Comparison of ENCODE assay signal across 1 cellular context in genomic region chr11:117327567-117328413, GRCh38.
TF ChIP-seq lines count a peak whose summit lies in the region.

TSS of gene CEP164 (plus strand) at chr11:117327854. CDS start at chr11:117338587, 10,733 bp downstream.

TF ChIP-seq in K562, 482 proteins besides CTCF, POLR2A, EP300 and RAD21 (continued from another document and continues in another):
- TF ChIP-seq HINFP (tag; conservative IDR thresholded peaks at IDR 0.05; ENCODE audit: low read depth) = no peak
- TF ChIP-seq ZFPM2 (CRISPR knock-in tag; IDR thresholded peaks at IDR 0.05) = no peak
- TF ChIP-seq ADNP (tag; IDR thresholded peaks at IDR 0.05) = peak; percentile 89; the same call in 1 of the 2 replicates
- peak; percentile 50; the same call in 1 of the 2 replicates for TF ChIP-seq ZBTB17 (CRISPR knock-in tag; IDR thresholded peaks at IDR 0.05)
- no peak for TF ChIP-seq MAFK (IDR thresholded peaks at IDR 0.05; ENCODE audit: low read length)
- no peak for TF ChIP-seq ZNF23 (CRISPR knock-in tag; IDR thresholded peaks at IDR 0.05)
- 0 out of 2 replicates have a peak, but pooled peaks have one; percentile 42 for TF ChIP-seq ATF6 (CRISPR knock-in tag; IDR thresholded peaks at IDR 0.05)
- no peak for TF ChIP-seq BACH1 (tag; IDR thresholded peaks at IDR 0.05)
- TF ChIP-seq ZFP36 (IDR thresholded peaks at IDR 0.05; ENCODE audit: low read depth, low read length, partially characterized antibody) = no peak
- peak; percentile 47 for TF ChIP-seq TAF1 (IDR thresholded peaks at IDR 0.05; ENCODE audit: control insufficient read depth, extremely low read depth, insufficient read depth, low read length, severe bottlenecking)
- peak; percentile 96 for TF ChIP-seq RFX1 (IDR thresholded peaks at IDR 0.05)
- TF ChIP-seq NUFIP1 (IDR thresholded peaks at IDR 0.05; ENCODE audit: partially characterized antibody) = no peak
- peak; percentile 72 for TF ChIP-seq POLR2B (IDR thresholded peaks at IDR 0.05; ENCODE audit: low read depth, partially characterized antibody)
- TF ChIP-seq ZNF511 (CRISPR knock-in tag; IDR thresholded peaks at IDR 0.05) = no peak; the same call in 1 of the 2 replicates
- TF ChIP-seq SMAD4 (CRISPR knock-in tag; conservative IDR thresholded peaks at IDR 0.05) = peak; percentile 50; the same call in 1 of the 2 replicates
- TF ChIP-seq RBM39 (optimal IDR thresholded peaks at IDR 0.05; ENCODE audit: low read depth, low read length) = no peak
- peak; percentile 83 for TF ChIP-seq POLR2H (tag; IDR thresholded peaks at IDR 0.05; ENCODE audit: low read depth)
- TF ChIP-seq STAT5A (IDR thresholded peaks at IDR 0.05; ENCODE audit: borderline replicate concordance, low read length) = no peak
- TF ChIP-seq LARP7 (IDR thresholded peaks at IDR 0.05) = no peak
- peak; percentile 74 for TF ChIP-seq NRF1 (conservative IDR thresholded peaks at IDR 0.05 in 1 of 2, IDR thresholded peaks at IDR 0.05 in 1 of 2)
- TF ChIP-seq SAFB2 (IDR thresholded peaks at IDR 0.05; ENCODE audit: borderline replicate concordance, low read depth, low read length, severe bottlenecking) = no peak
- TF ChIP-seq LCOR (CRISPR knock-in tag; IDR thresholded peaks at IDR 0.05) = peak; percentile 76
- TF ChIP-seq AFF4 (CRISPR knock-in tag; IDR thresholded peaks at IDR 0.05) = no peak
- TF ChIP-seq YY1 (IDR thresholded peaks at IDR 0.05; ENCODE audit: borderline replicate concordance in 1 of 3, control insufficient read depth in 1 of 3, extremely low read depth in 1 of 3, insufficient read depth in 3 of 3, insufficient read length in 1 of 3, insufficient replicate concordance in 2 of 3, low read depth in 1 of 3, low read length in 2 of 3) = no peak
- no peak for TF ChIP-seq TAF9B (IDR thresholded peaks at IDR 0.05; ENCODE audit: partially characterized antibody)
- TF ChIP-seq CBFA2T3 (IDR thresholded peaks at IDR 0.05) = peak; percentile 66
- no peak for TF ChIP-seq HDGF (IDR thresholded peaks at IDR 0.05)
- no peak; a peak in 1 of 4 replicates for TF ChIP-seq ARNT (IDR thresholded peaks at IDR 0.05)
- TF ChIP-seq ARID1B (IDR thresholded peaks at IDR 0.05) = peak; percentile 60
- TF ChIP-seq HDAC2 (IDR thresholded peaks at IDR 0.05) = peak; percentile 31
- TF ChIP-seq HIVEP1 (CRISPR knock-in tag; IDR thresholded peaks at IDR 0.05) = no peak
- no peak for TF ChIP-seq FUS (optimal IDR thresholded peaks at IDR 0.05; ENCODE audit: low read depth, low read length)
- no peak for TF ChIP-seq ZC3H8 (IDR thresholded peaks at IDR 0.05)
- TF ChIP-seq BCOR (IDR thresholded peaks at IDR 0.05) = no peak
- peak; percentile 92 for TF ChIP-seq FOXP4 (CRISPR knock-in tag; IDR thresholded peaks at IDR 0.05; ENCODE audit: borderline replicate concordance)
- peak; percentile 95 for TF ChIP-seq PKNOX1 (IDR thresholded peaks at IDR 0.05)
- TF ChIP-seq RBM22 (IDR thresholded peaks at IDR 0.05; ENCODE audit: low read depth, low read length, poor library complexity, severe bottlenecking) = peak; percentile 70
- TF ChIP-seq SREBF1 (IDR thresholded peaks at IDR 0.05; ENCODE audit: borderline replicate concordance, low read depth, low read length) = no peak
- TF ChIP-seq SRF (CRISPR knock-in tag; IDR thresholded peaks at IDR 0.05) = 0 out of 4 replicates have a peak, but pooled peaks of 1 of the 2 experiments have one; percentile 21
- TF ChIP-seq CHD2 (IDR thresholded peaks at IDR 0.05; ENCODE audit: low read depth, low read length) = peak; percentile 71
- TF ChIP-seq RBM15 (IDR thresholded peaks at IDR 0.05; ENCODE audit: insufficient read depth, low read length) = no peak
- peak; percentile 20 for TF ChIP-seq E2F8 (IDR thresholded peaks at IDR 0.05; ENCODE audit: low read depth, partially characterized antibody)
- peak; percentile 76 to 78 for TF ChIP-seq FOXK2 (conservative IDR thresholded peaks at IDR 0.05 in 1 of 2, IDR thresholded peaks at IDR 0.05 in 1 of 2; ENCODE audit: low read depth in 2 of 2)
- TF ChIP-seq ELF1 (tag; IDR thresholded peaks at IDR 0.05) = peak; percentile 95
- TF ChIP-seq ZNF583 (CRISPR knock-in tag; IDR thresholded peaks at IDR 0.05) = no peak
- peak; percentile 63; the same call in 1 of the 2 replicates for TF ChIP-seq RFX5 (IDR thresholded peaks at IDR 0.05; ENCODE audit: low read depth, low read length)
- TF ChIP-seq HDAC6 (IDR thresholded peaks at IDR 0.05; ENCODE audit: low read depth, low read length) = no peak
- TF ChIP-seq ZNF584 (CRISPR knock-in tag; IDR thresholded peaks at IDR 0.05; ENCODE audit: low read depth) = 0 out of 2 replicates have a peak, but pooled peaks have one; percentile 64
- peak in 1 of 2 experiments; percentile 27; a peak in 1 of 4 replicates for TF ChIP-seq NONO (IDR thresholded peaks at IDR 0.05; ENCODE audit: low read depth in 2 of 2, low read length in 1 of 2)
- peak; percentile 86 for TF ChIP-seq VEZF1 (CRISPR knock-in tag; IDR thresholded peaks at IDR 0.05)
- peak; percentile 12 for TF ChIP-seq PHF20 (IDR thresholded peaks at IDR 0.05; ENCODE audit: partially characterized antibody)
- TF ChIP-seq HCFC1 (IDR thresholded peaks at IDR 0.05; ENCODE audit: low read depth, low read length) = peak; percentile 75
- no peak for TF ChIP-seq MAFF (IDR thresholded peaks at IDR 0.05; ENCODE audit: low read length)
- no peak for TF ChIP-seq E2F5 (CRISPR knock-in tag; IDR thresholded peaks at IDR 0.05)
